22 cellular contexts compared by ENCODE assay signal in genomic region chr18:34740101-34740500, GRCh38. TPM values are rescaled to one million over a fixed set of nuclear protein-coding genes. Genes with fewer than 3 reads are reported as not detected.
DNase-seq lines count a peak whose midpoint lies in the region; TF ChIP-seq lines count a peak whose summit lies in the region.
"Had no signal": no experiment of that assay in that cellular context is flagged by ENCODE, and none has a peak within 500 bp of the region (broad histone marks: within the 10 kb centered on the region; RNA-seq: fewer than 3 reads in every experiment).

No MANE protein-coding gene starts in this region.

- H3K4me3 ChIP-seq in left ventricle myocardium inferior = no peak overlapping the region
- H3K4me3 ChIP-seq in right atrium auricular region = no peak overlapping the region
- no peak overlapping the region for H3K4me3 ChIP-seq in dorsolateral prefrontal cortex
- H3K4me3 ChIP-seq in thyroid gland (replicated peaks in 1 of 3) = no peak overlapping the region
- H3K4me3 ChIP-seq: MG63 had no signal

- H3K9me3 ChIP-seq in left ventricle myocardium inferior (replicated peaks) (no peaks in the 10 kb centered on the region), right atrium auricular region (no peaks in the 10 kb centered on the region), thyroid gland (no peaks in the 10 kb centered on the region)
- H3K9me3 ChIP-seq: MG63 had no signal

- TF ChIP-seq CTCF in left ventricle myocardium inferior (IDR thresholded peaks at IDR 0.05; ENCODE audit: borderline replicate concordance) (no peak), right atrium auricular region (IDR thresholded peaks at IDR 0.05) (no peak), dorsolateral prefrontal cortex (IDR thresholded peaks at IDR 0.05 in 54 of 56, conservative IDR thresholded peaks at IDR 0.05 in 2 of 56; ENCODE audit: low read depth in 1 of 56, partially characterized antibody in 56 of 56) (no peak), thyroid gland (IDR thresholded peaks at IDR 0.05) (peak in 1 of 6 experiments; percentile 14)

- TF ChIP-seq POLR2A in thyroid gland (IDR thresholded peaks at IDR 0.05) = peak in 1 of 2 donors; percentile 48

- WGBS in thyroid gland, 2 donors = 72 to 75% methylated on average over 1 of the region's 1 CpG

- H3K27me3 ChIP-seq in left ventricle myocardium inferior (ENCODE audit: low read depth) = no peaks in the 10 kb centered on the region
- H3K27me3 ChIP-seq in right atrium auricular region = no peaks in the 10 kb centered on the region
- no peaks in the 10 kb centered on the region for H3K27me3 ChIP-seq in dorsolateral prefrontal cortex
- no peaks in the 10 kb centered on the region for H3K27me3 ChIP-seq in thyroid gland
- H3K27me3 ChIP-seq: MG63 had no signal

- H3K36me3 ChIP-seq in left ventricle myocardium inferior (no peaks in the 10 kb centered on the region), right atrium auricular region (no peaks in the 10 kb centered on the region), thyroid gland (no peaks in the 10 kb centered on the region)
- H3K36me3 ChIP-seq: MG63 had no signal

- intact Hi-C loops in left ventricle myocardium inferior (cut with micrococcal nuclease) = no loop called here
- intact Hi-C loops in dorsolateral prefrontal cortex (cut with DNase I) = no loop called here
- intact Hi-C loops in thyroid gland (cut with DNase I) = no loop called here

- DNase-seq in left ventricle myocardium inferior = no peak
- no peak for DNase-seq in right atrium auricular region (ENCODE audit: low spot score)
- DNase-seq in NCI-H69 (lab: John Stamatoyannopoulos, UW) = peak; percentile 71
- DNase-seq in dorsolateral prefrontal cortex = no peak
- peak; percentile 76 to 81 for DNase-seq in thyroid gland
- no peak for DNase-seq in NCI-H1694 treated with DMSO at 0.1 percent for 48 hours (lab: John Stamatoyannopoulos, UW)
- DNase-seq in effector CD8-positive, alpha-beta T cell (lab: John Stamatoyannopoulos, UW) = no peak
- DNase-seq in HUDEP-2 (lab: John Stamatoyannopoulos, UW; ENCODE audit: unreplicated experiment in 76 of 76) = no peak
- DNase-seq: GDM1, GOT3, Kasumi-1, MG63, NCI-H1048, NCI-H1930, NCI-H2171, NCI-H446 treated with DMSO at 0.1 percent for 48 hours, NCI-H82, PC-3, RPMI8226, SIG-M5, T-helper 1 cell had no signal

- H3K4me1 ChIP-seq in left ventricle myocardium inferior = peaks cover 68% of the 10 kb centered on the region
- H3K4me1 ChIP-seq in right atrium auricular region = peaks cover 0 to 36% of the 10 kb centered on the region in 2 donors
- peaks cover 48 to 52% of the 10 kb centered on the region in 2 donors for H3K4me1 ChIP-seq in thyroid gland

- H3K27ac ChIP-seq in left ventricle myocardium inferior (replicated peaks) (peak overlapping the region; percentile 77), right atrium auricular region (no peak overlapping the region), dorsolateral prefrontal cortex (peak overlapping the region in 41 of 59 donors; percentile 0 to 86 (median 49)), thyroid gland (peak overlapping the region; percentile 77 to 87 (median 79))
- H3K27ac ChIP-seq: C4-2B had no signal

RNA-seq across cellular contexts. Expression of gene DTNA, which starts 30.0 kb away (rescaled TPM):
- 167 TPM for total RNA-seq in left ventricle myocardium inferior
- total RNA-seq in right atrium auricular region = 100 to 1,000 TPM; 114 to 197 TPM
- total RNA-seq in dorsolateral prefrontal cortex = 100 to 1,000 TPM; 265 to 923 (median 401) TPM
- 100 to 1,000 TPM in 2 of 4 donors, 10 to 100 TPM in 2; 81.0 to 236 (median 119) TPM for total RNA-seq in thyroid gland

Comparison
In these comparisons a context has a peak if more than half of its experiments do, and no peak if none do; other contexts are left out.
1. H3K27ac ChIP-seq: peak in left ventricle myocardium inferior (single experiment), dorsolateral prefrontal cortex (41 of 59) and thyroid gland (3 of 3); none in right atrium auricular region (0 of 2).
2. DNase-seq: peak in NCI-H69 (single experiment) and thyroid gland (2 of 2); none in left ventricle myocardium inferior (single experiment), right atrium auricular region (single experiment), dorsolateral prefrontal cortex (0 of 10), NCI-H1694 treated with DMSO at 0.1 percent for 48 hours (single experiment), effector CD8-positive, alpha-beta T cell (single experiment) and HUDEP-2 (0 of 76).